8 cellular contexts compared by ENCODE assay signal in the genomic region with DNA sequence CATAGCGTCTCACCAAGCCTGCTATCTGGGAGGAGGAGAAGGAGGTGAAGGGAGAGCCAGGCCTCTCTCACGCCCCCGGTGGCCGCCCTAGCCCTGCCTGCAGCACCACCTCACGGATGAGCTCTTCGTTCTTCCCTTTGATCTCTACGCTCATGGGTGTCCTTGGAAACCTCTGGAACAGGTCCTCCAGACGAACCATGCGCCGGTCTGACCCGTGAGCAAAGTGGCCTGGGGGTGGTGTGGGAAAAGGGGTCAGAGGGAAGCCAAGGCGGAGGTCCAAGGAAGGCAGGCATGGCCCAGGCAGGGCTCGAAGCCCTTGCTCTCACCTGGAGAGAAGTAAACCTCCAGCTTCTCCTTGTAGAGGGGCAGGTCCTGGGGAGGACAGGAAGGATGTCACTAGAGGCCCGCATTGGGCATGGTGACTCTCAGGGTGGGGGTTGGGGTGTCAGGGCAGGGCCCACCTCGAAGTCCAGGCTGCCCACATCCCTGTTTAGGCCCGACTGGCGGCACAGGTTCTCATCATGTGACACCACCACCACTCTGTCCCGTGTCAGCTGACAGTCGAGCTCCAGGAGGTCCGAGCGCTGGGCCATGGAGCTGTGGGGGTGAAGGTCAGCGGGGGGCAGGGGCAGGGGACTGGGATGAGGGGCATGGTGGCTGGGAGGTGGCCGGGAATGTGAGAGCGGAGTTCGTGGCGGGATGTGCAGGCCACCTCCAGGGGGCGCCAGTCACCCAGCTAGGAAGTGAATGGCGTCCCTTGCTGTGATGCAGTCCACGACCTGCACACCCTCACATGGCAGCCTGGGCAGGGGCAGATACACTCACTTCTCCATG. TPM values are rescaled to one million over a fixed set of nuclear protein-coding genes. Genes with fewer than 3 reads are reported as not detected.
DNase-seq lines count a peak whose midpoint lies in the region; ATAC-seq and TF ChIP-seq lines count a peak whose summit lies in the region.

No MANE protein-coding gene starts in this region.

- CTCF ChIA-PET in activated naive CD4-positive, alpha-beta T cell treated with anti-CD3 and anti-CD28 coated beads for 36 hours (lab: Charles Lee), result interaction anchor here (0.6 to 3.6 kb wide), 17 partner anchors 8 to 369 kb away, joined by 3 to 19 read pairs (median 4); partner anchors contain the start of genes MAPK3 and TBX6

- H3K9me3 ChIP-seq in heart right ventricle, result no peaks in the 10 kb centered on the region

- no peak overlapping the region for H3K4me3 Mint-ChIP-seq in activated naive CD4-positive, alpha-beta T cell treated with anti-CD3 and anti-CD28 coated beads for 36 hours

- peak; percentile 32 to 71 (median 56) for TF ChIP-seq CTCF in heart right ventricle (IDR thresholded peaks at IDR 0.05)

- intact Hi-C loops in activated naive CD4-positive, alpha-beta T cell treated with anti-CD3 and anti-CD28 coated beads for 36 hours (cut with micrococcal nuclease), result loop anchor here (1.0 kb wide), 1 partner anchor 296 kb away; no protein-coding TSS in a partner anchor
- intact Hi-C loops in heart right ventricle (cut with DNase I), result loop anchor here in 1 of 10 donors (10.0 kb wide), 1 partner anchor 312 kb away; no protein-coding TSS in a partner anchor

- peak overlapping the region; percentile 46 for H3K27ac Mint-ChIP-seq in activated naive CD4-positive, alpha-beta T cell treated with anti-CD3 and anti-CD28 coated beads for 36 hours

- no peaks in the 10 kb centered on the region for H3K27me3 ChIP-seq in heart right ventricle

- WGBS in heart right ventricle, 2 donors, result 83 to 86% methylated on average over 29 of the region's 29 CpGs

- DNase-seq in NCI-H510A treated with DMSO at 0.1 percent for 48 hours (lab: John Stamatoyannopoulos, UW) (peak; percentile 24), NCI-H510A (lab: John Stamatoyannopoulos, UW) (no peak), RPMI7951 (ENCODE audit: low read depth) (peak; percentile 32), heart right ventricle (peak in 1 of 2 donors; percentile 73), NCI-H2029 treated with DMSO at 0.1 percent for 48 hours (lab: John Stamatoyannopoulos, UW) (no peak), activated gamma-delta T cell (lab: John Stamatoyannopoulos, UW) (no peak)
- peak; percentile 78 for DNase-seq in activated naive CD4-positive, alpha-beta T cell treated with anti-CD3 and anti-CD28 coated beads for 36 hours
- DNase-seq in stimulated activated CD4-positive, alpha-beta T cell treated with anti-CD3 and anti-CD28 coated beads, Interleukin-15, amount 100 ng/mL, for 48 hours (ENCODE audit: low read depth in 2 of 2), result peak; percentile 52 to 64

- H3K9me3 Mint-ChIP-seq in activated naive CD4-positive, alpha-beta T cell treated with anti-CD3 and anti-CD28 coated beads for 36 hours, result no peaks in the 10 kb centered on the region

- peaks cover 0 to 100% (median 31%) of the 10 kb centered on the region in 9 donors for H3K36me3 ChIP-seq in heart right ventricle

- no peaks in the 10 kb centered on the region for H3K27me3 Mint-ChIP-seq in activated naive CD4-positive, alpha-beta T cell treated with anti-CD3 and anti-CD28 coated beads for 36 hours (ENCODE audit: low read depth)

- H3K36me3 Mint-ChIP-seq in activated naive CD4-positive, alpha-beta T cell treated with anti-CD3 and anti-CD28 coated beads for 36 hours (ENCODE audit: low read depth), result peaks cover 3% of the 10 kb centered on the region

- peaks cover 14% of the 10 kb centered on the region for H3K4me1 Mint-ChIP-seq in activated naive CD4-positive, alpha-beta T cell treated with anti-CD3 and anti-CD28 coated beads for 36 hours (ENCODE audit: low read depth)

- ATAC-seq in heart right ventricle, result peak in 7 of 8 donors; percentile 15 to 64 (median 50)

- H3K4me3 ChIP-seq in heart right ventricle, result no peak overlapping the region

- no peak overlapping the region for H3K27ac ChIP-seq in heart right ventricle

- H3K4me1 ChIP-seq in heart right ventricle, result peaks cover 0 to 9% (median 0%) of the 10 kb centered on the region in 9 donors

RNA-seq across cellular contexts. Expression of gene GDPD3, which starts 0.9 kb away (rescaled TPM):
- total RNA-seq in RPMI7951 (2014; rRNA removed; shearing (Covaris generic)), result 0.29 and 0.48 TPM in 2 replicates
- 10 to 100 TPM in 1 of 2 experiments, 1 to 10 TPM in 1; 9.1 to 10.3 TPM for total RNA-seq in activated naive CD4-positive, alpha-beta T cell treated with anti-CD3 and anti-CD28 coated beads for 36 hours
- total RNA-seq in heart right ventricle, result 1 to 10 TPM in 9 of 10 donors, under 1 TPM in 1; 0.85 to 3.6 (median 1.5) TPM
- polyA plus RNA-seq in heart right ventricle, result 1 to 10 TPM; 1.2 to 6.4 TPM

RNA-seq across cellular contexts. Expression of gene MAPK3, which starts 10.6 kb away (rescaled TPM):
- 36.3 and 39.9 TPM in 2 replicates for total RNA-seq in RPMI7951 (2014; rRNA removed; shearing (Covaris generic))
- total RNA-seq in activated naive CD4-positive, alpha-beta T cell treated with anti-CD3 and anti-CD28 coated beads for 36 hours, result 10 to 100 TPM; 64.3 to 64.5 TPM
- total RNA-seq in heart right ventricle, result 10 to 100 TPM; 40.9 to 65.2 (median 51.8) TPM
- polyA plus RNA-seq in heart right ventricle, result 10 to 100 TPM; 39.9 to 56.3 TPM

RNA-seq across cellular contexts. Expression of gene YPEL3, which starts 16.4 kb away (rescaled TPM):
- 13.2 and 14.9 TPM in 2 replicates for total RNA-seq in RPMI7951 (2014; rRNA removed; shearing (Covaris generic))
- total RNA-seq in activated naive CD4-positive, alpha-beta T cell treated with anti-CD3 and anti-CD28 coated beads for 36 hours, result 10 to 100 TPM; 24.6 to 27.3 TPM
- total RNA-seq in heart right ventricle, result 100 to 1,000 TPM in 1 of 10 donors, 10 to 100 TPM in 9; 31.5 to 117 (median 42.6) TPM
- polyA plus RNA-seq in heart right ventricle, result 100 to 1,000 TPM in 1 of 2 donors, 10 to 100 TPM in 1; 75.5 to 203 TPM

RNA-seq across cellular contexts. Expression of gene TBX6, which starts 20.7 kb away (rescaled TPM):
- 0.10 and 0.48 TPM in 2 replicates for total RNA-seq in RPMI7951 (2014; rRNA removed; shearing (Covaris generic))
- 1 to 10 TPM; 3.6 to 4.7 TPM for total RNA-seq in activated naive CD4-positive, alpha-beta T cell treated with anti-CD3 and anti-CD28 coated beads for 36 hours
- 1 to 10 TPM in 1 of 10 donors, under 1 TPM in 9; 0.28 to 1.4 (median 0.57) TPM for total RNA-seq in heart right ventricle
- 1 to 10 TPM in 1 of 2 donors, under 1 TPM in 1; 0.28 to 1.7 TPM for polyA plus RNA-seq in heart right ventricle

RNA-seq across cellular contexts. Expression of gene PPP4C, which starts 36.6 kb away (rescaled TPM):
- 101 and 136 TPM in 2 replicates for total RNA-seq in RPMI7951 (2014; rRNA removed; shearing (Covaris generic))
- total RNA-seq in activated naive CD4-positive, alpha-beta T cell treated with anti-CD3 and anti-CD28 coated beads for 36 hours, result 100 to 1,000 TPM; 104 to 105 TPM
- total RNA-seq in heart right ventricle, result 10 to 100 TPM; 35.2 to 50.0 (median 42.4) TPM
- 10 to 100 TPM; 34.5 to 82.1 TPM for polyA plus RNA-seq in heart right ventricle

Comparison
In these comparisons a context has a peak if more than half of its experiments do, and no peak if none do; other contexts are left out.
1. DNase-seq: peak in NCI-H510A treated with DMSO at 0.1 percent for 48 hours (single experiment), RPMI7951 (single experiment), activated naive CD4-positive, alpha-beta T cell treated with anti-CD3 and anti-CD28 coated beads for 36 hours (single experiment) and stimulated activated CD4-positive, alpha-beta T cell treated with anti-CD3 and anti-CD28 coated beads, Interleukin-15, amount 100 ng/mL, for 48 hours (2 of 2); none in NCI-H510A (single experiment), NCI-H2029 treated with DMSO at 0.1 percent for 48 hours (single experiment) and activated gamma-delta T cell (single experiment).